In genomic region chr18:75081486-75081885, GRCh38 we compare ENCODE assay signal across 26 cellular contexts.
DNase-seq lines count a peak whose midpoint lies in the region; TF ChIP-seq lines count a peak whose summit lies in the region.
"Had no signal": no experiment of that assay in that cellular context is flagged by ENCODE, and none has a peak within 500 bp of the region (broad histone marks: within the 10 kb centered on the region; RNA-seq: fewer than 3 reads in every experiment).

No MANE protein-coding gene starts in this region.

- no peaks in the 10 kb centered on the region for H3K27me3 ChIP-seq in WERI-Rb-1 (ENCODE audit: insufficient read depth, low read depth, severe bottlenecking)
- H3K27me3 ChIP-seq: BLaER1 treated with 17β-estradiol and CSF1 and Interleukin-3, amounts not matched to agents 10 nM and 100 nM had no signal

- peak; percentile 10 for DNase-seq in activated CD8-positive, alpha-beta memory T cell treated with anti-CD3 and anti-CD28 coated beads, Interleukin-2, amount 50 U/mL, for 48 hours
- DNase-seq in activated CD8-positive, alpha-beta memory T cell treated with anti-CD3 and anti-CD28 coated beads, Interleukin-2, amount 50 U/mL, for 4 hours: no peak
- DNase-seq in D341Med (ENCODE audit: low spot score): peak; percentile 17
- DNase-seq in coronary artery (ENCODE audit: low spot score): peak; percentile 24
- DNase-seq in osteocyte (ENCODE audit: extremely low spot score, unreplicated experiment): peak; percentile 59
- no peak for DNase-seq in HPDE6-E6E7 (ENCODE audit: extremely low spot score)
- DNase-seq in stimulated activated CD4-positive, alpha-beta T cell treated with anti-CD3 and anti-CD28 coated beads, Interleukin-2, amount 100 ng/mL, for 24 hours: no peak
- DNase-seq in WERI-Rb-1: no peak
- DNase-seq: AML-193; Caco-2; Calu3; CD4-positive, alpha-beta T cell; DMS 273 treated with DMSO at 0.1 percent for 48 hours; DMS153; DMS53; DMS79; DND-41; EL; GDM1 had no signal

- H3K4me1 Mint-ChIP-seq in osteocyte (ENCODE audit: unreplicated experiment): no peaks in the 10 kb centered on the region
- H3K4me1 Mint-ChIP-seq: B cell had no signal

- H3K27ac ChIP-seq in coronary artery (no peak overlapping the region), WERI-Rb-1 (no peak overlapping the region)
- H3K27ac ChIP-seq: 22Rv1; A549; BLaER1 treated with 17β-estradiol and CSF1 and Interleukin-3, amounts not matched to agents 10 nM and 100 nM; C4-2B had no signal

- no peak overlapping the region for H3K27ac Mint-ChIP-seq in osteocyte (ENCODE audit: unreplicated experiment)
- H3K27ac Mint-ChIP-seq: B cell; CD4-positive, alpha-beta T cell; CD8-positive, alpha-beta T cell had no signal

- H3K4me3 ChIP-seq in coronary artery (no peak overlapping the region), WERI-Rb-1 (ENCODE audit: low read depth, low read length) (no peak overlapping the region)
- H3K4me3 ChIP-seq: A549; BLaER1 treated with 17β-estradiol and CSF1 and Interleukin-3, amounts not matched to agents 10 nM and 100 nM; GM12878 had no signal

- H3K9me3 ChIP-seq in WERI-Rb-1 (ENCODE audit: severe bottlenecking): peaks cover 11% of the 10 kb centered on the region
- H3K9me3 ChIP-seq: Caco-2 had no signal

- no peaks in the 10 kb centered on the region for H3K27me3 Mint-ChIP-seq in osteocyte (ENCODE audit: unreplicated experiment)
- H3K27me3 Mint-ChIP-seq: CD4-positive, alpha-beta T cell had no signal

- peaks cover 13% of the 10 kb centered on the region for H3K9me3 Mint-ChIP-seq in osteocyte (ENCODE audit: unreplicated experiment)

- no peaks in the 10 kb centered on the region for H3K36me3 Mint-ChIP-seq in osteocyte (ENCODE audit: unreplicated experiment)
- H3K36me3 Mint-ChIP-seq: CD8-positive, alpha-beta T cell had no signal

- no peak overlapping the region for H3K4me3 Mint-ChIP-seq in osteocyte (ENCODE audit: unreplicated experiment)
- H3K4me3 Mint-ChIP-seq: B cell; CD4-positive, alpha-beta T cell; CD8-positive, alpha-beta T cell had no signal

- no peaks in the 10 kb centered on the region for H3K36me3 ChIP-seq in WERI-Rb-1

- TF ChIP-seq CTCF in coronary artery (IDR thresholded peaks at IDR 0.05): no peak
- TF ChIP-seq CTCF in osteocyte (IDR thresholded peaks at IDR 0.05): no peak
- no peak for TF ChIP-seq CTCF in WERI-Rb-1 (IDR thresholded peaks at IDR 0.05; ENCODE audit: low read depth, low read length)

Comparison
In these comparisons a context has a peak if more than half of its experiments do, and no peak if none do; other contexts are left out.
1. DNase-seq: peak in activated CD8-positive, alpha-beta memory T cell treated with anti-CD3 and anti-CD28 coated beads, Interleukin-2, amount 50 U/mL, for 48 hours (single experiment), D341Med (single experiment), coronary artery (single experiment) and osteocyte (single experiment); none in activated CD8-positive, alpha-beta memory T cell treated with anti-CD3 and anti-CD28 coated beads, Interleukin-2, amount 50 U/mL, for 4 hours (single experiment), HPDE6-E6E7 (single experiment), stimulated activated CD4-positive, alpha-beta T cell treated with anti-CD3 and anti-CD28 coated beads, Interleukin-2, amount 100 ng/mL, for 24 hours (0 of 2) and WERI-Rb-1 (single experiment).